Comparison of ENCODE assay signal across 13 cellular contexts in the genomic region with DNA sequence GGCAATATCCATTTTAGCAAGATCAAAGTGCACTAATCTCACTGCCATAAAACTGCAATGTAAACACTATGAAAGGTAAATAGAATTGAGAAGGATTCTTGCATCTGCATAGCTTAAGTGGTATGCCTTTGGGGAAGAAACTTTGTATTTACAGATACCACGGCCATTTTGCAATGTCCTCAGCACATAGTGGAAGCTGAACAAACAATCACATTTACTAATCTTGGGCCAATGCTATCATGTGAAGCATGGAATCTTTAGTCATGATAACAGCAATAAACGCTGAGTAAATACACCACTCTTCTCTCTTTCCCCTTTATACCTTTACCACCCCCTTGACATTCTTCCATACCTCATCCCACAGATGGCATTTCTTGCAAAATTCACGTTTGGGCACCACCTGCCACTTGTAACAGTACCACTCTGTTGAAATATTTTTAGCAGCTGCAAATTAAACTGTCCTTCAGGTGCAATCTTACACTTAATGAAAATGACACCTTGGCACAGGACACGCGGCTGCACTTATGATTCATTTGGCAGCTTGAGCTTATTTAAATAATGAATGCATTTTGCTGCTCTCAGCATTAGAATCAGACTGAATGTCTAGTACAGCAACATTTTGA.
DNase-seq lines count a peak whose midpoint lies in the region; FAIRE-seq and TF ChIP-seq lines count a peak whose summit lies in the region.
"Had no signal": no experiment of that assay in that cellular context is flagged by ENCODE, and none has a peak within 500 bp of the region (broad histone marks: within the 10 kb centered on the region; RNA-seq: fewer than 3 reads in every experiment).

No MANE protein-coding gene starts in this region.

- no peak for TF ChIP-seq POLR2A in breast epithelium (IDR thresholded peaks at IDR 0.05)

- no peaks in the 10 kb centered on the region for H3K27me3 Mint-ChIP-seq in MCF 10A (ENCODE audit: insufficient read depth, unreplicated experiment)
- no peaks in the 10 kb centered on the region for H3K27me3 Mint-ChIP-seq in activated CD4-positive, alpha-beta T cell treated with anti-CD3 and anti-CD28 coated beads, Interleukin-2, amount 10 ng/mL, durations not matched to agents 24 days and 14 days

- peak; percentile 89 for FAIRE-seq in urothelium cell line (lab: Jason Lieb, UNC)

- no peaks in the 10 kb centered on the region for H3K36me3 ChIP-seq in breast epithelium
- H3K36me3 ChIP-seq: brain microvascular endothelial cell had no signal

- H3K36me3 Mint-ChIP-seq in MCF 10A (ENCODE audit: insufficient read depth, unreplicated experiment) = no peaks in the 10 kb centered on the region
- H3K36me3 Mint-ChIP-seq in activated CD4-positive, alpha-beta T cell treated with anti-CD3 and anti-CD28 coated beads, Interleukin-2, amount 10 ng/mL, durations not matched to agents 24 days and 14 days (ENCODE audit: low read depth) = no peaks in the 10 kb centered on the region

- no peak overlapping the region for H3K4me3 Mint-ChIP-seq in MCF 10A (ENCODE audit: unreplicated experiment)
- no peak overlapping the region for H3K4me3 Mint-ChIP-seq in activated CD4-positive, alpha-beta T cell treated with anti-CD3 and anti-CD28 coated beads, Interleukin-2, amount 10 ng/mL, durations not matched to agents 24 days and 14 days
- H3K4me3 Mint-ChIP-seq: HFFc6 had no signal

- peaks cover 14% of the 10 kb centered on the region for H3K4me1 Mint-ChIP-seq in MCF 10A (ENCODE audit: insufficient read depth, unreplicated experiment)
- H3K4me1 Mint-ChIP-seq in activated CD4-positive, alpha-beta T cell treated with anti-CD3 and anti-CD28 coated beads, Interleukin-2, amount 10 ng/mL, durations not matched to agents 24 days and 14 days = no peaks in the 10 kb centered on the region

- POLR2A ChIA-PET in MCF 10A (lab: Yijun Ruan, JAX) = interaction anchor here (0.6 to 1.0 kb wide), 3 partner anchors 9 to 37 kb away, joined by 3 to 4 read pairs (median 3); no protein-coding TSS in a partner anchor

- no peaks in the 10 kb centered on the region for H3K9me3 ChIP-seq in breast epithelium

- peak; percentile 25 for DNase-seq in MCF 10A (ENCODE audit: unreplicated experiment)
- no peak for DNase-seq in breast epithelium (ENCODE audit: low spot score in 2 of 2)
- peak; percentile 27 to 61 for DNase-seq in NCI-H526 (lab: John Stamatoyannopoulos, UW)
- DNase-seq in epithelial cell of esophagus (ENCODE audit: low read depth) = peak; percentile 60
- DNase-seq in urothelium cell line (ENCODE audit: low spot score) = peak; percentile 16
- no peak for DNase-seq in activated CD4-positive, alpha-beta T cell treated with anti-CD3 and anti-CD28 coated beads, Interleukin-2, amount 10 ng/mL, durations not matched to agents 24 days and 14 days
- no peak for DNase-seq in activated naive CD4-positive, alpha-beta T cell treated with anti-CD3 and anti-CD28 coated beads, Interleukin-2, amount 50 U/mL, for 16 hours
- DNase-seq in hypothalamus (lab: John Stamatoyannopoulos, UW) = no peak
- DNase-seq: ACHN, brain microvascular endothelial cell, HFFc6, T-helper 2 cell had no signal

- CTCF ChIA-PET in MCF 10A (lab: Yijun Ruan, JAX) = interaction anchor here (1.0 kb wide), 2 partner anchors 87 to 1807 kb away, joined by 3 read pairs; no protein-coding TSS in a partner anchor

- no peak overlapping the region for H3K27ac ChIP-seq in breast epithelium
- H3K27ac ChIP-seq: brain microvascular endothelial cell had no signal

- H3K27me3 ChIP-seq in breast epithelium = no peaks in the 10 kb centered on the region
- H3K27me3 ChIP-seq: brain microvascular endothelial cell had no signal

- H3K9me3 Mint-ChIP-seq in MCF 10A (ENCODE audit: unreplicated experiment) = no peaks in the 10 kb centered on the region
- H3K9me3 Mint-ChIP-seq in activated CD4-positive, alpha-beta T cell treated with anti-CD3 and anti-CD28 coated beads, Interleukin-2, amount 10 ng/mL, durations not matched to agents 24 days and 14 days = no peaks in the 10 kb centered on the region
- H3K9me3 Mint-ChIP-seq: HFFc6 had no signal

- intact Hi-C loops in MCF 10A (cut with micrococcal nuclease) (no loop called here), breast epithelium (cut with DNase I; ENCODE audit: low total_unique reads) (no loop called here)
- intact Hi-C loops in activated CD4-positive, alpha-beta T cell treated with anti-CD3 and anti-CD28 coated beads, Interleukin-2, amount 10 ng/mL, durations not matched to agents 24 days and 14 days (cut with micrococcal nuclease) = no loop called here

- no peaks in the 10 kb centered on the region for H3K4me1 ChIP-seq in breast epithelium

- no peak for TF ChIP-seq CTCF in MCF 10A (IDR thresholded peaks at IDR 0.05; ENCODE audit: unreplicated experiment)
- TF ChIP-seq CTCF in breast epithelium (IDR thresholded peaks at IDR 0.05) = no peak
- no peak for TF ChIP-seq CTCF in epithelial cell of esophagus (IDR thresholded peaks at IDR 0.05; ENCODE audit: insufficient read depth, low read depth, low read length, missing control alignments)

- BruUV-seq in MCF 10A (replicated peaks; lab: Mats Ljungman, UMichigan) = no TSS peak

- H3K4me3 ChIP-seq in breast epithelium (no peak overlapping the region), epithelial cell of esophagus (ENCODE audit: low read length) (no peak overlapping the region)
- H3K4me3 ChIP-seq: lung had no signal

- H3K27ac Mint-ChIP-seq in MCF 10A (ENCODE audit: low read depth, unreplicated experiment) = no peak overlapping the region
- H3K27ac Mint-ChIP-seq in activated CD4-positive, alpha-beta T cell treated with anti-CD3 and anti-CD28 coated beads, Interleukin-2, amount 10 ng/mL, durations not matched to agents 24 days and 14 days = no peak overlapping the region
- H3K27ac Mint-ChIP-seq: HFFc6 had no signal

Comparison
In these comparisons a context has a peak if more than half of its experiments do, and no peak if none do; other contexts are left out.
1. DNase-seq: peak in MCF 10A (single experiment), NCI-H526 (2 of 2), epithelial cell of esophagus (single experiment) and urothelium cell line (single experiment); none in breast epithelium (0 of 2), activated CD4-positive, alpha-beta T cell treated with anti-CD3 and anti-CD28 coated beads, Interleukin-2, amount 10 ng/mL, durations not matched to agents 24 days and 14 days (single experiment), activated naive CD4-positive, alpha-beta T cell treated with anti-CD3 and anti-CD28 coated beads, Interleukin-2, amount 50 U/mL, for 16 hours (single experiment) and hypothalamus (0 of 51).